15 cellular contexts compared by ENCODE assay signal in genomic region chr16:88359008-88359407, GRCh38.
"Had no signal": no experiment of that assay in that cellular context is flagged by ENCODE, and none has a peak within 500 bp of the region (broad histone marks: within the 10 kb centered on the region; RNA-seq: fewer than 3 reads in every experiment).

No MANE protein-coding gene starts in this region.

- H3K27ac ChIP-seq: colonic mucosa, thoracic aorta had no signal

- DNase-seq: activated CD4-positive, alpha-beta T cell treated with anti-CD3 and anti-CD28 coated beads, Interleukin-2, amount 50 U/mL, for 4 hours; activated CD4-positive, CD25-positive, alpha-beta regulatory T cell treated with anti-CD3 and anti-CD28 coated beads, Interleukin-2, amount 50 U/mL, for 72 hours; activated naive CD4-positive, alpha-beta T cell treated with Interleukin-2 at 50 U/mL for 16 hours; activated naive CD8-positive, alpha-beta T cell treated with anti-CD3 and anti-CD28 coated beads, Interleukin-2, amount 50 U/mL, for 24 hours; colonic mucosa; effector CD8-positive, alpha-beta T cell; mammary epithelial cell; natural killer cell; stimulated activated CD4-positive, alpha-beta T cell treated with anti-CD3 and anti-CD28 coated beads, Interleukin-15, amount 100 ng/mL, for 24 hours; stimulated activated CD4-positive, alpha-beta T cell treated with anti-CD3 and anti-CD28 coated beads, Interleukin-4, amount 100 ng/mL, for 24 hours; stimulated activated naive CD8-positive, alpha-beta T cell treated with anti-CD3 and anti-CD28 coated beads, Interleukin-15, amount 100 ng/mL, for 72 hours; SW 1271 had no signal

- H3K9me3 ChIP-seq: colonic mucosa had no signal

- H3K27me3 ChIP-seq: colonic mucosa had no signal

- H3K4me1 Mint-ChIP-seq: natural killer cell; stimulated activated naive CD8-positive, alpha-beta T cell treated with anti-CD3 and anti-CD28 coated beads, Interleukin-15, amount 100 ng/mL, for 72 hours had no signal

- H3K27ac Mint-ChIP-seq: activated naive CD8-positive, alpha-beta T cell treated with anti-CD3 and anti-CD28 coated beads, Interleukin-2, amount 50 U/mL, for 24 hours; natural killer cell; T-helper 2 cell treated with Interferon-gamma antibody and Interleukin-4, amounts not matched to agents 5 μg/mL and 100 μg/mL, for 36 hours had no signal

- ATAC-seq: activated naive CD8-positive, alpha-beta T cell treated with anti-CD3 and anti-CD28 coated beads, Interleukin-2, amount 50 U/mL, for 24 hours; natural killer cell; stimulated activated naive CD8-positive, alpha-beta T cell treated with anti-CD3 and anti-CD28 coated beads, Interleukin-15, amount 100 ng/mL, for 72 hours had no signal

- H3K4me3 Mint-ChIP-seq: activated naive CD8-positive, alpha-beta T cell treated with anti-CD3 and anti-CD28 coated beads, Interleukin-2, amount 50 U/mL, for 24 hours; natural killer cell; stimulated activated naive CD8-positive, alpha-beta T cell treated with anti-CD3 and anti-CD28 coated beads, Interleukin-15, amount 100 ng/mL, for 72 hours; T-helper 2 cell treated with Interferon-gamma antibody and Interleukin-4, amounts not matched to agents 5 μg/mL and 100 μg/mL, for 36 hours had no signal

- H3K36me3 Mint-ChIP-seq: natural killer cell had no signal

- H3K9me3 Mint-ChIP-seq: natural killer cell; T-helper 2 cell treated with Interferon-gamma antibody and Interleukin-4, amounts not matched to agents 5 μg/mL and 100 μg/mL, for 36 hours had no signal

- H3K4me3 ChIP-seq: colonic mucosa, thoracic aorta had no signal

- H3K27me3 Mint-ChIP-seq: stimulated activated naive CD8-positive, alpha-beta T cell treated with anti-CD3 and anti-CD28 coated beads, Interleukin-15, amount 100 ng/mL, for 72 hours had no signal

- H3K4me1 ChIP-seq: colonic mucosa had no signal

- FAIRE-seq: frontal cortex had no signal

- H3K36me3 ChIP-seq: colonic mucosa, thoracic aorta had no signal
